8 cellular contexts compared by ENCODE assay signal in genomic region chr6:30720738-30721197, GRCh38. TPM values are rescaled to one million over a fixed set of nuclear protein-coding genes. Genes with fewer than 3 reads are reported as not detected.
DNase-seq lines count a peak whose midpoint lies in the region; ATAC-seq and TF ChIP-seq lines count a peak whose summit lies in the region.

No MANE protein-coding gene starts in this region.

- H3K9ac ChIP-seq in OCI-LY1 (ENCODE audit: low read length) = peak overlapping the region; percentile 100

- POLR2A ChIA-PET in HEK293T (lab: Yijun Ruan, JAX) = interaction anchor here (0.7 to 3.8 kb wide), 17 partner anchors 9 to 359 kb away, joined by 3 to 57 read pairs (median 6); partner anchors contain the start of gene NRM

- TF ChIP-seq CTCF in AG10803 (conservative IDR thresholded peaks at IDR 0.05; ENCODE audit: low read length) (no peak), OCI-LY1 (IDR thresholded peaks at IDR 0.05; ENCODE audit: low read length) (no peak), nephron (IDR thresholded peaks at IDR 0.05; ENCODE audit: unreplicated experiment in 3 of 3) (no peak), tibial nerve (IDR thresholded peaks at IDR 0.05) (no peak)

- H3K36me3 ChIP-seq in OCI-LY1 (ENCODE audit: insufficient read depth, low read length) = peaks cover 51% of the 10 kb centered on the region
- H3K36me3 ChIP-seq in tibial nerve = peaks cover 0 to 30% (median 24%) of the 10 kb centered on the region in 3 donors

- ATAC-seq in activated T-helper 17 cell treated with anti-CD3 and anti-CD28 coated beads, Interleukin-2, amount 50 U/mL, for 72 hours (replicated peaks) = no peak
- ATAC-seq in HG02852 (IDR thresholded peaks at IDR 0.05; ENCODE audit: unreplicated experiment) = no peak

- 0 to 1% methylated on average over 29 of the region's 29 CpGs for WGBS in tibial nerve, 2 donors

- peaks cover 47% of the 10 kb centered on the region for H3K4me1 Mint-ChIP-seq in activated T-helper 17 cell treated with anti-CD3 and anti-CD28 coated beads, Interleukin-2, amount 50 U/mL, for 72 hours
- H3K4me1 Mint-ChIP-seq in nephron = peaks cover 63% of the 10 kb centered on the region

- DNase-seq in AG10803 (ENCODE audit: low read depth) (peak; percentile 44), HEK293T (ENCODE audit: extremely low spot score) (peak; percentile 22), fibroblast of peridontal ligament (ENCODE audit: extremely low read depth) (peak; percentile 25), tibial nerve (ENCODE audit: low spot score in 2 of 2) (peak; percentile 52 to 57)

- H2AFZ ChIP-seq in OCI-LY1 (ENCODE audit: low read length) = no peak overlapping the region

- H3K9me3 ChIP-seq in OCI-LY1 (ENCODE audit: low read length) = no peaks in the 10 kb centered on the region
- no peaks in the 10 kb centered on the region for H3K9me3 ChIP-seq in tibial nerve

- peaks cover 44% of the 10 kb centered on the region for H3K4me1 ChIP-seq in OCI-LY1 (ENCODE audit: insufficient read depth, low read length, severe bottlenecking)
- peaks cover 0 to 68% (median 24%) of the 10 kb centered on the region in 4 donors for H3K4me1 ChIP-seq in tibial nerve

- H3K27ac Mint-ChIP-seq in activated T-helper 17 cell treated with anti-CD3 and anti-CD28 coated beads, Interleukin-2, amount 50 U/mL, for 72 hours = peak overlapping the region; percentile 96
- peak overlapping the region; percentile 97 to 99 (median 99) for H3K27ac Mint-ChIP-seq in nephron

- peak overlapping the region; percentile 99 for H3K4me3 Mint-ChIP-seq in activated T-helper 17 cell treated with anti-CD3 and anti-CD28 coated beads, Interleukin-2, amount 50 U/mL, for 72 hours
- H3K4me3 Mint-ChIP-seq in nephron = peak overlapping the region; percentile 99

- no peaks in the 10 kb centered on the region for H4K20me1 ChIP-seq in OCI-LY1 (ENCODE audit: insufficient read depth, low read length)

- peaks cover 24% of the 10 kb centered on the region for H3K79me2 ChIP-seq in OCI-LY1 (ENCODE audit: insufficient read depth, low read length)

- peak overlapping the region; percentile 64 for H3K4me2 ChIP-seq in OCI-LY1 (ENCODE audit: low read length)

- H3K27ac ChIP-seq in OCI-LY1 (ENCODE audit: low read depth, low read length, poor library complexity, severe bottlenecking) (peak overlapping the region; percentile 97), tibial nerve (peak overlapping the region; percentile 82 to 99 (median 94))

- H3K27me3 Mint-ChIP-seq in activated T-helper 17 cell treated with anti-CD3 and anti-CD28 coated beads, Interleukin-2, amount 50 U/mL, for 72 hours = no peaks in the 10 kb centered on the region
- H3K27me3 Mint-ChIP-seq in nephron (ENCODE audit: low read depth) = no peaks in the 10 kb centered on the region

- no peak for TF ChIP-seq EP300 in tibial nerve (IDR thresholded peaks at IDR 0.05)

- H3K9me2 ChIP-seq in OCI-LY1 (ENCODE audit: low read depth, low read length) = no peaks in the 10 kb centered on the region

- no peaks in the 10 kb centered on the region for H3K27me3 ChIP-seq in OCI-LY1 (ENCODE audit: insufficient read depth, low read length)
- no peaks in the 10 kb centered on the region for H3K27me3 ChIP-seq in tibial nerve

- H3F3A ChIP-seq in OCI-LY1 (ENCODE audit: insufficient read depth, low read length) = peaks cover 22% of the 10 kb centered on the region

- H3K4me3 ChIP-seq in AG10803 (ENCODE audit: low read length) (peak overlapping the region; percentile 93), OCI-LY1 (ENCODE audit: low read depth, low read length, poor library complexity, severe bottlenecking) (peak overlapping the region; percentile 100), tibial nerve (peak overlapping the region; percentile 68 to 95 (median 82))

- CTCF ChIA-PET in HEK293T (lab: Yijun Ruan, JAX) = interaction anchor here (0.8 to 3.7 kb wide), 2 partner anchors 40 to 48 kb away, joined by 3 to 33 read pairs; partner anchors contain the start of gene DHX16

- no peaks in the 10 kb centered on the region for H3K9me3 Mint-ChIP-seq in activated T-helper 17 cell treated with anti-CD3 and anti-CD28 coated beads, Interleukin-2, amount 50 U/mL, for 72 hours
- H3K9me3 Mint-ChIP-seq in nephron = no peaks in the 10 kb centered on the region

- no peak for TF ChIP-seq POLR2A in tibial nerve (IDR thresholded peaks at IDR 0.05)

- peaks cover 82% of the 10 kb centered on the region for H3K36me3 Mint-ChIP-seq in activated T-helper 17 cell treated with anti-CD3 and anti-CD28 coated beads, Interleukin-2, amount 50 U/mL, for 72 hours (ENCODE audit: low read depth)
- peaks cover 46% of the 10 kb centered on the region for H3K36me3 Mint-ChIP-seq in nephron (ENCODE audit: low read depth)

TF ChIP-seq in HEK293T, 16 proteins besides CTCF, POLR2A, EP300 and RAD21:
- no peak for TF ChIP-seq PKNOX1 (IDR thresholded peaks at IDR 0.05)
- TF ChIP-seq L3MBTL2 (conservative IDR thresholded peaks at IDR 0.05) = peak; percentile 45
- TF ChIP-seq NFRKB (IDR thresholded peaks at IDR 0.05) = no peak
- no peak for TF ChIP-seq SP1 (IDR thresholded peaks at IDR 0.05)
- TF ChIP-seq LEF1 (IDR thresholded peaks at IDR 0.05; ENCODE audit: borderline replicate concordance) = no peak

RNA-seq across cellular contexts. Expression of gene TUBB, which starts 0.6 kb away (rescaled TPM):
- total RNA-seq in activated T-helper 17 cell treated with anti-CD3 and anti-CD28 coated beads, Interleukin-2, amount 50 U/mL, for 72 hours = 1,000 to 10,000 TPM; 1,139 to 1,437 TPM
- 100 to 1,000 TPM; 152 to 218 (median 207) TPM for total RNA-seq in tibial nerve

RNA-seq across cellular contexts. Expression of gene MDC1, which starts 3.7 kb away (rescaled TPM):
- total RNA-seq in activated T-helper 17 cell treated with anti-CD3 and anti-CD28 coated beads, Interleukin-2, amount 50 U/mL, for 72 hours = 10 to 100 TPM; 57.4 to 82.1 TPM
- total RNA-seq in tibial nerve = 10 to 100 TPM; 21.3 to 36.0 (median 26.2) TPM

RNA-seq across cellular contexts. Expression of gene FLOT1, which starts 21.7 kb away (rescaled TPM):
- total RNA-seq in activated T-helper 17 cell treated with anti-CD3 and anti-CD28 coated beads, Interleukin-2, amount 50 U/mL, for 72 hours = 100 to 1,000 TPM; 152 to 161 TPM
- total RNA-seq in tibial nerve = 100 to 1,000 TPM in 1 of 4 donors, 10 to 100 TPM in 3; 83.1 to 157 (median 94.6) TPM

RNA-seq across cellular contexts. Expression of gene IER3, which starts 23.6 kb away (rescaled TPM):
- total RNA-seq in activated T-helper 17 cell treated with anti-CD3 and anti-CD28 coated beads, Interleukin-2, amount 50 U/mL, for 72 hours = 100 to 1,000 TPM in 1 of 2 donors, 10 to 100 TPM in 1; 55.6 to 617 TPM
- total RNA-seq in tibial nerve = 10 to 100 TPM in 1 of 4 donors, 1 to 10 TPM in 3; 4.5 to 15.3 (median 8.0) TPM

RNA-seq across cellular contexts. Expression of gene NRM, which starts 30.0 kb away (rescaled TPM):
- 10 to 100 TPM; 26.0 to 36.9 TPM for total RNA-seq in activated T-helper 17 cell treated with anti-CD3 and anti-CD28 coated beads, Interleukin-2, amount 50 U/mL, for 72 hours
- total RNA-seq in tibial nerve = 10 to 100 TPM in 1 of 4 donors, 1 to 10 TPM in 3; 6.0 to 13.3 (median 6.9) TPM

Comparison
In these comparisons a context has a peak if more than half of its experiments do, and no peak if none do; other contexts are left out.
1. RNA of gene TUBB, which starts 0.6 kb away (total RNA-seq): 1,139 to 1,437 TPM in activated T-helper 17 cell treated with anti-CD3 and anti-CD28 coated beads, Interleukin-2, amount 50 U/mL, for 72 hours; 152 to 218 TPM in tibial nerve; every median in the first group is over 4 times any median in the second.
2. Peak in every context shown above with its lines, with median percentiles within 50 percentile points of each other: DNase-seq and H3K4me3 ChIP-seq.